In genomic region chr11:64752106-64752970, GRCh38 we compare ENCODE assay signal across 1 cellular context.
TF ChIP-seq lines count a peak whose summit lies in the region.

No MANE protein-coding gene starts in this region.

TF ChIP-seq in IMR-90, 13 proteins besides CTCF, POLR2A, EP300 and RAD21:
- TF ChIP-seq MAZ (IDR thresholded peaks at IDR 0.05; ENCODE audit: borderline replicate concordance, low read depth, low read length) (no peak), USF2 (IDR thresholded peaks at IDR 0.05; ENCODE audit: low read depth, low read length) (no peak), ELK1 (IDR thresholded peaks at IDR 0.05; ENCODE audit: borderline replicate concordance, low read depth, low read length) (no peak), MAFK (IDR thresholded peaks at IDR 0.05; ENCODE audit: low read depth, low read length) (no peak), RFX5 (IDR thresholded peaks at IDR 0.05; ENCODE audit: low read depth, low read length) (no peak), BHLHE40 (IDR thresholded peaks at IDR 0.05; ENCODE audit: low read depth, low read length) (no peak), CHD1 (IDR thresholded peaks at IDR 0.05; ENCODE audit: low read depth, low read length) (no peak), SMC3 (IDR thresholded peaks at IDR 0.05; ENCODE audit: low read depth, low read length) (no peak), CEBPB (IDR thresholded peaks at IDR 0.05; ENCODE audit: low read depth, low read length) (no peak)
TF ChIP-seq in IMR-90: peak in this region for 0.
